In genomic region chr12:98416845-98417244, GRCh38 we compare ENCODE assay signal across 8 cellular contexts.
DNase-seq lines count a peak whose midpoint lies in the region; ATAC-seq and TF ChIP-seq lines count a peak whose summit lies in the region.

No MANE protein-coding gene starts in this region.

- H3F3A ChIP-seq in OCI-LY1 (ENCODE audit: insufficient read depth, low read length) = no peaks in the 10 kb centered on the region

- H2AFZ ChIP-seq in OCI-LY1 (ENCODE audit: low read length) = no peak overlapping the region
- no peak overlapping the region for H2AFZ ChIP-seq in fibroblast of lung (ENCODE audit: low read length)

- TF ChIP-seq CTCF in cardiac muscle cell (IDR thresholded peaks at IDR 0.05; ENCODE audit: low read depth, low read length) = peak; percentile 52
- peak in 1 of 2 donors; percentile 35 for TF ChIP-seq CTCF in right atrium auricular region (IDR thresholded peaks at IDR 0.05)
- TF ChIP-seq CTCF in OCI-LY1 (IDR thresholded peaks at IDR 0.05; ENCODE audit: low read length) = peak; percentile 20; the same call in 1 of the 2 replicates
- TF ChIP-seq CTCF in fibroblast of lung (conservative IDR thresholded peaks at IDR 0.05 in 1 of 2, IDR thresholded peaks at IDR 0.05 in 1 of 2; ENCODE audit: low read depth in 1 of 2, low read length in 2 of 2) = peak; percentile 26 to 41
- TF ChIP-seq CTCF in upper lobe of right lung (IDR thresholded peaks at IDR 0.05) = peak; percentile 26

- no peaks in the 10 kb centered on the region for H3K27me3 ChIP-seq in cardiac muscle cell
- no peaks in the 10 kb centered on the region for H3K27me3 ChIP-seq in right atrium auricular region
- H3K27me3 ChIP-seq in OCI-LY1 (ENCODE audit: insufficient read depth, low read length) = peaks cover 6% of the 10 kb centered on the region; the same call in 1 of the 2 replicates
- H3K27me3 ChIP-seq in fibroblast of lung (ENCODE audit: control insufficient read depth, insufficient read depth, low read length) = no peaks in the 10 kb centered on the region
- H3K27me3 ChIP-seq in upper lobe of right lung = no peaks in the 10 kb centered on the region

- intact Hi-C loops in upper lobe of right lung (cut with DNase I) = no loop called here

- no peaks in the 10 kb centered on the region for H3K9me2 ChIP-seq in OCI-LY1 (ENCODE audit: low read depth, low read length)

- H3K9ac ChIP-seq in OCI-LY1 (ENCODE audit: low read length) (no peak overlapping the region), fibroblast of lung (ENCODE audit: insufficient read depth, low read length) (no peak overlapping the region)

- no peaks in the 10 kb centered on the region for H3K79me2 ChIP-seq in OCI-LY1 (ENCODE audit: insufficient read depth, low read length)
- no peaks in the 10 kb centered on the region for H3K79me2 ChIP-seq in fibroblast of lung (ENCODE audit: control insufficient read depth, insufficient read depth, low read length)

- H3K9me3 ChIP-seq in cardiac muscle cell (ENCODE audit: low read depth) = no peaks in the 10 kb centered on the region
- H3K9me3 ChIP-seq in right atrium auricular region = no peaks in the 10 kb centered on the region
- H3K9me3 ChIP-seq in OCI-LY1 (ENCODE audit: low read length) = no peaks in the 10 kb centered on the region
- no peaks in the 10 kb centered on the region for H3K9me3 ChIP-seq in fibroblast of lung (ENCODE audit: control insufficient read depth, insufficient read depth, low read depth, low read length)
- H3K9me3 ChIP-seq in upper lobe of right lung = no peaks in the 10 kb centered on the region

- H3K36me3 ChIP-seq in cardiac muscle cell (no peaks in the 10 kb centered on the region), right atrium auricular region (no peaks in the 10 kb centered on the region), OCI-LY1 (ENCODE audit: insufficient read depth, low read length) (no peaks in the 10 kb centered on the region), fibroblast of lung (ENCODE audit: control insufficient read depth, insufficient read depth, low read length) (no peaks in the 10 kb centered on the region), upper lobe of right lung (no peaks in the 10 kb centered on the region)

- H3K4me1 ChIP-seq in cardiac muscle cell (ENCODE audit: low read depth) = peaks cover 4% of the 10 kb centered on the region
- peaks cover 0 to 30% of the 10 kb centered on the region in 2 donors for H3K4me1 ChIP-seq in right atrium auricular region
- H3K4me1 ChIP-seq in OCI-LY1 (ENCODE audit: insufficient read depth, low read length, severe bottlenecking) = no peaks in the 10 kb centered on the region
- H3K4me1 ChIP-seq in fibroblast of lung (ENCODE audit: control insufficient read depth, extremely low read depth, insufficient read depth, low read length) = peaks cover 7% of the 10 kb centered on the region
- H3K4me1 ChIP-seq in upper lobe of right lung = peaks cover 23% of the 10 kb centered on the region

- H3K4me2 ChIP-seq in OCI-LY1 (ENCODE audit: low read length) = no peak overlapping the region
- no peak overlapping the region for H3K4me2 ChIP-seq in fibroblast of lung (ENCODE audit: extremely low read depth, insufficient read depth, low read length)

- no peak for ATAC-seq in upper lobe of right lung

- no peak overlapping the region for H3K27ac ChIP-seq in cardiac muscle cell
- H3K27ac ChIP-seq in right atrium auricular region = peak overlapping the region in 1 of 2 donors; percentile 77
- no peak overlapping the region for H3K27ac ChIP-seq in OCI-LY1 (ENCODE audit: low read depth, low read length, poor library complexity, severe bottlenecking)
- no peak overlapping the region for H3K27ac ChIP-seq in fibroblast of lung (ENCODE audit: insufficient read depth, low read length)
- no peak overlapping the region for H3K27ac ChIP-seq in upper lobe of right lung

- H4K20me1 ChIP-seq in OCI-LY1 (ENCODE audit: insufficient read depth, low read length) (no peaks in the 10 kb centered on the region), fibroblast of lung (ENCODE audit: control insufficient read depth, extremely low read depth, insufficient read depth, low read length) (no peaks in the 10 kb centered on the region)

- H3K4me3 ChIP-seq in cardiac muscle cell = no peak overlapping the region
- no peak overlapping the region for H3K4me3 ChIP-seq in right atrium auricular region
- H3K4me3 ChIP-seq in OCI-LY1 (ENCODE audit: low read depth, low read length, poor library complexity, severe bottlenecking) = no peak overlapping the region
- H3K4me3 ChIP-seq in fibroblast of lung (replicated peaks in 1 of 4; ENCODE audit: control extremely low read depth in 1 of 4, insufficient read depth in 1 of 4, low read depth in 3 of 4, low read length in 4 of 4) = no peak overlapping the region
- no peak overlapping the region for H3K4me3 ChIP-seq in upper lobe of right lung

- peak in 1 of 2 donors; percentile 80 for DNase-seq in cardiac muscle cell (ENCODE audit: low read depth in 1 of 2, low spot score in 1 of 2)
- DNase-seq in right atrium auricular region (ENCODE audit: low spot score) = no peak
- DNase-seq in fibroblast of lung (ENCODE audit: low read depth in 2 of 2) = peak; percentile 41 to 44
- DNase-seq in upper lobe of right lung = no peak
- no peak for DNase-seq in HuH-7 (ENCODE audit: low spot score)
- no peak for DNase-seq in Ammon's horn (ENCODE audit: low spot score)
- DNase-seq in activated CD4-positive, CD25-positive, alpha-beta regulatory T cell (lab: John Stamatoyannopoulos, UW) = no peak

Comparison
In these comparisons a context has a peak if more than half of its experiments do, and no peak if none do; other contexts are left out.
1. DNase-seq: peak in fibroblast of lung (2 of 2); none in right atrium auricular region (single experiment), upper lobe of right lung (single experiment), HuH-7 (single experiment), Ammon's horn (single experiment) and activated CD4-positive, CD25-positive, alpha-beta regulatory T cell (0 of 4).